8 cellular contexts compared by ENCODE assay signal in the genomic region with DNA sequence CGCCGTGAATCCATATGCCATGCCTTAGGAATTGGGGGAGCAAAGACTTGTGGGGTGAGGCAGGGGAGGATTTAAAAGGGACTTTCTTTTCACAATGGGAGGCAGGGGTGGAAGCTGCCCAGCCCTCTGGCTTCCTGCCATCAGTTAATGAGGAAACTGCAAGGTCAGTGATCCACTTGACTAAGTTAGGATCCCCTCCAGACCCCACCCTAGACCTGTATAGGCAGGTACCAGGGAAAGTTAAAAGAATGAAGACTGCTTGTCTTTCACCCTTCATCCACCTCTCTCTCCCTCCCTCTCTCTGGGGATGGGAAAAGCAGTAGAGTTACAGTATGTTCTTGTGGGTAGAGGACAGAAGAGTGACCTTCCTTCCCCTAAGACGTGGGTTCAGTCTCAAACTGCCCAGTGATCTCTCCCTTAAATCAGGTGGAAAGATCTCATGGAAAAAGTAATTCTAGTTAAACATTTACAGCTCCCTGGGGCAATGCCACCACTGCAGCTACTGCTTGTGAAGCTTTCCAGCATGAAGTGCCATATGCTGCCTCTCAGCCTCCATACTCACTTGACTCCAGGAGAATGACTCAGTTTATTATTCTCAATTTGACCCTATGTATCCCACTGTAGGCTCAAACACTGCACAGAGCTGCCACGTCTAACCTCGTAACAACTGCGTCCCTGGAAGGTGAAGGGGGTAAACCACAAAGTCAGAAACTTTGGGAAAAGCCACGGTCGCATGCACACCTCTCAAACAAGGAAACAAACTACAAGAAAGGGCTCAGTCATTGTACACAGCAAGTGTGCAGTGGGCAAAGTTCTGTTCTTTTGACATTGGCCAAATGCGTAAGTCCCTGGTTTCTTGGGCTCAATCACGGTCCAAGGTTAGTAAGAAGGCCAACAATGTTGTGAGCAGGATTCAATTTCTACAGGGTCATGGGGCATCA. TPM values are rescaled to one million over a fixed set of nuclear protein-coding genes. Genes with fewer than 3 reads are reported as not detected.
DNase-seq lines count a peak whose midpoint lies in the region; ATAC-seq, FAIRE-seq and TF ChIP-seq lines count a peak whose summit lies in the region.

No MANE protein-coding gene starts in this region.

- TF ChIP-seq EP300 in A549 (IDR thresholded peaks at IDR 0.05), result no peak

- POLR2A ChIA-PET in A549 (lab: Yijun Ruan, JAX), result interaction anchor here (0.6 to 1.9 kb wide), 5 partner anchors 14 to 249 kb away, joined by 3 to 10 read pairs (median 3); partner anchors contain the start of genes RPL27 and VPS25

- no peak for TF ChIP-seq RAD21 in A549 (conservative IDR thresholded peaks at IDR 0.05 in 1 of 2, IDR thresholded peaks at IDR 0.05 in 1 of 2)

- peaks cover 25% of the 10 kb centered on the region for H3K4me1 ChIP-seq in A549
- H3K4me1 ChIP-seq in breast epithelium, result peaks cover 4 to 12% of the 10 kb centered on the region in 2 donors
- H3K4me1 ChIP-seq in mesendoderm (ENCODE audit: control insufficient read depth, low read depth, low read length), result peaks cover 6% of the 10 kb centered on the region

- TF ChIP-seq CTCF in A549 (IDR thresholded peaks at IDR 0.05) (no peak), breast epithelium (IDR thresholded peaks at IDR 0.05) (no peak)

- H3K4me3 ChIP-seq in A549, result peak overlapping the region; percentile 72
- peak overlapping the region; percentile 71 to 88 (median 75) for H3K4me3 ChIP-seq in breast epithelium
- peak overlapping the region; percentile 73 for H3K4me3 ChIP-seq in mesendoderm (ENCODE audit: low read length)

- H3K79me1 ChIP-seq in mesendoderm (ENCODE audit: low read length), result peaks cover 7% of the 10 kb centered on the region

- H3K56ac ChIP-seq in mesendoderm (ENCODE audit: low read length), result peak overlapping the region; percentile 97

- peak overlapping the region; percentile 83 to 92 for H3K27ac ChIP-seq in A549
- peak overlapping the region; percentile 81 for H3K27ac ChIP-seq in breast epithelium
- H3K27ac ChIP-seq in mesendoderm (ENCODE audit: low read depth, low read length), result no peak overlapping the region

- no peaks in the 10 kb centered on the region for H3K9me3 ChIP-seq in A549
- H3K9me3 ChIP-seq in breast epithelium, result no peaks in the 10 kb centered on the region

- 79% methylated on average over 10 of the region's 10 CpGs for WGBS in A549 (ENCODE audit: missing lambda C conversion rate)
- WGBS in mesendoderm (ENCODE audit: extremely low coverage, insufficient coverage, low lambda C conversion rate), result no CpG with 5 or more reads among the region's 10 CpGs

- intact Hi-C loops in breast epithelium (cut with DNase I; ENCODE audit: low total_unique reads), result no loop called here

- no peaks in the 10 kb centered on the region for H3K36me3 ChIP-seq in breast epithelium
- H3K36me3 ChIP-seq in mesendoderm (ENCODE audit: control insufficient read depth, insufficient read depth, low read length), result no peaks in the 10 kb centered on the region

- H3K23ac ChIP-seq in mesendoderm (ENCODE audit: low read length), result no peak overlapping the region

- no peak for FAIRE-seq in A549 (lab: Jason Lieb, UNC)

- H3K9ac ChIP-seq in mesendoderm (ENCODE audit: low read length), result peak overlapping the region; percentile 94

- no peak overlapping the region for H2BK5ac ChIP-seq in mesendoderm (ENCODE audit: low read length)

- no peak for TF ChIP-seq POLR2A in A549 (IDR thresholded peaks at IDR 0.05; ENCODE audit: low read length)
- no peak for TF ChIP-seq POLR2A in breast epithelium (IDR thresholded peaks at IDR 0.05)

- H3K79me2 ChIP-seq in mesendoderm (ENCODE audit: control insufficient read depth, insufficient read depth, low read length), result no peaks in the 10 kb centered on the region

- H3K4ac ChIP-seq in mesendoderm (ENCODE audit: low read depth, low read length), result no peak overlapping the region

- no peak overlapping the region for H4K5ac ChIP-seq in mesendoderm (ENCODE audit: low read length)

- no peak overlapping the region for H4K8ac ChIP-seq in mesendoderm (ENCODE audit: low read depth, low read length)

- peak overlapping the region; percentile 96 for H3K4me2 ChIP-seq in A549
- peak overlapping the region; percentile 67 for H3K4me2 ChIP-seq in mesendoderm (ENCODE audit: low read length)

- no peak for ATAC-seq in A549

- no peak overlapping the region for H3K18ac ChIP-seq in mesendoderm (ENCODE audit: low read length)

- no peak overlapping the region for H2BK120ac ChIP-seq in mesendoderm (ENCODE audit: low read depth, low read length)

- H3K27me3 ChIP-seq in breast epithelium (no peaks in the 10 kb centered on the region), mesendoderm (ENCODE audit: insufficient read depth, low read length, poor library complexity) (no peaks in the 10 kb centered on the region)

- DNase-seq in A549 (ENCODE audit: low read depth in 1 of 2, low spot score in 1 of 2), result no peak
- peak; percentile 27 for DNase-seq in HT-29 (ENCODE audit: low spot score)
- DNase-seq in breast epithelium (ENCODE audit: low spot score in 2 of 2), result no peak
- no peak for DNase-seq in mesendoderm
- DNase-seq in KG1 (lab: John Stamatoyannopoulos, UW), result no peak
- DNase-seq in AG08396 (ENCODE audit: low spot score), result no peak
- no peak for DNase-seq in amygdala (lab: John Stamatoyannopoulos, UW)
- no peak for DNase-seq in medulla oblongata (ENCODE audit: extremely low spot score)

- no peak overlapping the region for H2BK15ac ChIP-seq in mesendoderm (replicated peaks; ENCODE audit: low read depth)

- CTCF ChIA-PET in A549 (lab: Yijun Ruan, JAX), result interaction anchor here (0.6 to 24.6 kb wide), 8 partner anchors 12 to 219 kb away, joined by 3 to 336 read pairs (median 4); partner anchors contain the start of genes BECN1 and PSME3

- H2AK5ac ChIP-seq in mesendoderm (ENCODE audit: low read length), result no peak overlapping the region

TF ChIP-seq in A549, 52 proteins besides CTCF, POLR2A, EP300 and RAD21 (continues in another document):
- no peak for TF ChIP-seq NFE2L2 (conservative IDR thresholded peaks at IDR 0.05; ENCODE audit: low read length)
- no peak for TF ChIP-seq RNF2 (IDR thresholded peaks at IDR 0.05; ENCODE audit: borderline replicate concordance, low read depth)
- TF ChIP-seq EHMT2 (IDR thresholded peaks at IDR 0.05; ENCODE audit: low read depth), result no peak
- TF ChIP-seq CBX2 (IDR thresholded peaks at IDR 0.05; ENCODE audit: borderline replicate concordance, low read depth), result no peak

RNA-seq across cellular contexts. Expression of gene COA3, which starts 1.2 kb away (rescaled TPM):
- polyA plus RNA-seq in A549 (2011; rRNA removed) (126 and 170 TPM in 2 replicates), A549 (2017; fragmentation: RNase III; extraction: RNeasy Plus Mini Kit Qiagen cat#74134 plus additional on column Dnase treatment) (127 to 131 TPM (median 130 TPM) in 3 replicates)
- 183 and 191 TPM in 2 replicates for polyA plus RNA-seq in A549 (2012; cell fraction: cytosol; rRNA removed)
- polyA plus RNA-seq in A549 (2012; cell fraction: nucleus; rRNA removed), result 85.4 and 99.0 TPM in 2 replicates
- 76.1 and 85.5 TPM in 2 replicates for polyA minus RNA-seq in A549 (2011; rRNA and poly(A)+ RNA removed)
- 82.9 and 86.2 TPM in 2 replicates for total RNA-seq in HT-29 (2014; rRNA removed; shearing (Covaris generic))
- 10 to 100 TPM; 52.6 to 74.1 (median 72.8) TPM for total RNA-seq in breast epithelium
- polyA plus RNA-seq in mesendoderm (2013, experiment 1 of 2), result 90.6 TPM
- polyA plus RNA-seq in mesendoderm (2013, experiment 2 of 2), result 88.1 TPM

RNA-seq across cellular contexts. Expression of gene CNTD1, which starts 1.3 kb away (rescaled TPM):
- 0.06 and 0.07 TPM in 2 replicates for polyA plus RNA-seq in A549 (2011; rRNA removed)
- 0.04 TPM in 2 replicates for polyA plus RNA-seq in A549 (2012; cell fraction: cytosol; rRNA removed)
- not detected in 2 replicates for polyA plus RNA-seq in A549 (2012; cell fraction: nucleus; rRNA removed)
- 0.10 to 0.47 TPM (median 0.17 TPM) in 3 replicates for polyA plus RNA-seq in A549 (2017; fragmentation: RNase III; extraction: RNeasy Plus Mini Kit Qiagen cat#74134 plus additional on column Dnase treatment)
- polyA minus RNA-seq in A549 (2011; rRNA and poly(A)+ RNA removed), result not detected in 2 replicates
- total RNA-seq in HT-29 (2014; rRNA removed; shearing (Covaris generic)), result 0.13 and 0.66 TPM in 2 replicates
- under 1 TPM in 1 of 3 donors, not detected in 2; 0.59 TPM for total RNA-seq in breast epithelium
- not detected for polyA plus RNA-seq in mesendoderm (2013, experiment 1 of 2)
- 0.01 TPM for polyA plus RNA-seq in mesendoderm (2013, experiment 2 of 2)

RNA-seq across cellular contexts. Expression of gene WNK4, which starts 16.9 kb away (rescaled TPM):
- polyA plus RNA-seq in A549 (2011; rRNA removed), result 1.1 and 1.6 TPM in 2 replicates
- 1.2 TPM in 2 replicates for polyA plus RNA-seq in A549 (2012; cell fraction: cytosol; rRNA removed)
- polyA plus RNA-seq in A549 (2012; cell fraction: nucleus; rRNA removed), result 8.6 and 9.8 TPM in 2 replicates
- 1.3 to 1.5 TPM (median 1.5 TPM) in 3 replicates for polyA plus RNA-seq in A549 (2017; fragmentation: RNase III; extraction: RNeasy Plus Mini Kit Qiagen cat#74134 plus additional on column Dnase treatment)
- 1.3 and 1.4 TPM in 2 replicates for polyA minus RNA-seq in A549 (2011; rRNA and poly(A)+ RNA removed)
- total RNA-seq in HT-29 (2014; rRNA removed; shearing (Covaris generic)), result 7.8 and 8.6 TPM in 2 replicates
- 1 to 10 TPM in 1 of 3 donors, under 1 TPM in 2; 0.16 to 4.1 (median 0.66) TPM for total RNA-seq in breast epithelium
- polyA plus RNA-seq in mesendoderm (2013, experiment 1 of 2), result 0.28 TPM
- 0.28 TPM for polyA plus RNA-seq in mesendoderm (2013, experiment 2 of 2)

RNA-seq across cellular contexts. Expression of gene VPS25, which starts 24.1 kb away (rescaled TPM):
- polyA plus RNA-seq in A549 (2011; rRNA removed), result 143 and 173 TPM in 2 replicates
- polyA plus RNA-seq in A549 (2012; cell fraction: cytosol; rRNA removed), result 154 and 190 TPM in 2 replicates
- polyA plus RNA-seq in A549 (2012; cell fraction: nucleus; rRNA removed), result 126 and 138 TPM in 2 replicates
- 118 to 132 TPM (median 119 TPM) in 3 replicates for polyA plus RNA-seq in A549 (2017; fragmentation: RNase III; extraction: RNeasy Plus Mini Kit Qiagen cat#74134 plus additional on column Dnase treatment)
- polyA minus RNA-seq in A549 (2011; rRNA and poly(A)+ RNA removed), result 99.5 and 105 TPM in 2 replicates
- total RNA-seq in HT-29 (2014; rRNA removed; shearing (Covaris generic)), result 76.1 and 84.4 TPM in 2 replicates
- 10 to 100 TPM; 53.4 to 70.4 (median 61.9) TPM for total RNA-seq in breast epithelium
- polyA plus RNA-seq in mesendoderm (2013, experiment 1 of 2), result 83.2 TPM
- polyA plus RNA-seq in mesendoderm (2013, experiment 2 of 2), result 84.4 TPM

RNA-seq across cellular contexts. Expression of gene BECN1, which starts 26.7 kb away (rescaled TPM):
- polyA plus RNA-seq in A549 (2011; rRNA removed), result 125 and 138 TPM in 2 replicates
- polyA plus RNA-seq in A549 (2012; cell fraction: cytosol; rRNA removed), result 65.3 and 75.2 TPM in 2 replicates
- polyA plus RNA-seq in A549 (2012; cell fraction: nucleus; rRNA removed), result 34.2 and 46.6 TPM in 2 replicates
- 98.9 to 103 TPM (median 99.8 TPM) in 3 replicates for polyA plus RNA-seq in A549 (2017; fragmentation: RNase III; extraction: RNeasy Plus Mini Kit Qiagen cat#74134 plus additional on column Dnase treatment)
- polyA minus RNA-seq in A549 (2011; rRNA and poly(A)+ RNA removed), result 53.0 and 74.3 TPM in 2 replicates
- 108 and 118 TPM in 2 replicates for total RNA-seq in HT-29 (2014; rRNA removed; shearing (Covaris generic))
- 100 to 1,000 TPM in 1 of 3 donors, 10 to 100 TPM in 2; 88.5 to 139 (median 89.0) TPM for total RNA-seq in breast epithelium
- polyA plus RNA-seq in mesendoderm (2013, experiment 1 of 2), result 39.1 TPM
- polyA plus RNA-seq in mesendoderm (2013, experiment 2 of 2), result 38.3 TPM
